In genomic region chr18:69677595-69677994, GRCh38 we compare ENCODE assay signal across 7 cellular contexts.
"Had no signal": no experiment of that assay in that cellular context is flagged by ENCODE, and none has a peak within 500 bp of the region (broad histone marks: within the 10 kb centered on the region; RNA-seq: fewer than 3 reads in every experiment).

No MANE protein-coding gene starts in this region.

- H3K4me2 ChIP-seq: KMS-11 had no signal

- H3K9ac ChIP-seq: KMS-11 had no signal

- ATAC-seq: HepG2, K562 had no signal

- FAIRE-seq: HepG2, HTR-8/SVneo, K562 had no signal

- H3K4me3 ChIP-seq: K562 had no signal

- H3K27ac ChIP-seq: HL-60, KMS-11 had no signal

- DNase-seq: KBM-7, KG1 had no signal
